Comparison of ENCODE assay signal across 8 cellular contexts in the genomic region with DNA sequence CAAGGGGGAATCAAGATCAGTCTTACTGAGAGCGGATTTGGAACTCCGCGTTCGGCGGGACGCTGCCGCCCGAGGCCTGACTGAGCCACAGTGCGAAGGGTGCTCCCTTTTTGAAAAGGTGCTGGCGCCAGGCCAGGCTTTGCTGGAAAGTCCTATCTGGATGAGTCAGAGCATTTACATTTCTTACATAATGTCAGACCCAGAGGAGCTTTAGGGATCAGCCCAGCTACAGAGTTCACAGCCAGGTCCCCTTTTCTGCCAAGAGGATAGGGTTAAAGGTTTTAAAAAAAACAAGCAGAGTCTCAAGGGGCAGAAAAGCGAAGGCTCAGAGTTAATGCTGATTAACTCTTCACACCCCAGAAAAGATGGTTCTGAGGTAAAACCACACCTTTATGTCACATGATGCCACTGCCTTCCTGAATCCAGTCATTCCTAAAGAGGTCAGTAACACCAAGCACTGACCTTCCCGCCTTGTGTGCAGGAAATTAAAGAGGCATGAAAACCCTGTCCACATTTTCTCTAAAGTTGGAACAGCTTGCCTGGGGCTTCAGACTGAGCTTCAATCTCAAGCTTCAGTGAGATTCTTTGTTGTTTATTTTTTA. TPM values are rescaled to one million over a fixed set of nuclear protein-coding genes. Genes with fewer than 3 reads are reported as not detected.
DNase-seq lines count a peak whose midpoint lies in the region; ATAC-seq and TF ChIP-seq lines count a peak whose summit lies in the region.

No MANE protein-coding gene starts in this region.

- H3K4me3 ChIP-seq in SK-N-MC (peak overlapping the region; percentile 71), sigmoid colon (peak overlapping the region; percentile 27 to 51 (median 42))

- whole genome bisulfite sequencing in sigmoid colon, 2 donors, result 4 to 16% methylated on average over 12 of the region's 12 CpGs

- no peaks in the 10 kb centered on the region for H3K27me3 ChIP-seq in sigmoid colon

- peaks cover 19 to 26% (median 26%) of the 10 kb centered on the region in 3 donors for H3K4me1 Mint-ChIP-seq in IgD-negative memory B cell

- ATAC-seq in GM21423 (IDR thresholded peaks at IDR 0.05; ENCODE audit: unreplicated experiment) (peak; percentile 50), GM21526 (IDR thresholded peaks at IDR 0.05; ENCODE audit: low FRiP score, unreplicated experiment) (no peak)

- H3K9me3 ChIP-seq in SK-N-MC (ENCODE audit: low read depth, low read length) (no peaks in the 10 kb centered on the region), sigmoid colon (no peaks in the 10 kb centered on the region)

- TF ChIP-seq POLR2A in sigmoid colon (IDR thresholded peaks at IDR 0.05), result peak; percentile 56 to 57

- H3K4me3 Mint-ChIP-seq in IgD-negative memory B cell, result peak overlapping the region; percentile 79 to 97 (median 90)

- intact Hi-C loops in sigmoid colon (cut with DNase I), result no loop called here

- in situ Hi-C loops in Caki2 (cut with HindIII; ENCODE audit: low pct_unique_long_range_greater_than_20kb, low sequenced_read_pairs), result no loop called here

- no peaks in the 10 kb centered on the region for H3K36me3 ChIP-seq in SK-N-MC (ENCODE audit: insufficient read depth, low read length)
- no peaks in the 10 kb centered on the region for H3K36me3 ChIP-seq in sigmoid colon

- DNase-seq in Caki2 (ENCODE audit: low read depth) (peak; percentile 90), SK-N-MC (ENCODE audit: low read depth, low spot score) (peak; percentile 68), amniotic stem cell (lab: John Stamatoyannopoulos, UW) (peak; percentile 95), hypothalamus (lab: John Stamatoyannopoulos, UW) (peak in 31 of 51 donors; percentile 26 to 80 (median 51)), sigmoid colon (peak; percentile 97)

- no peaks in the 10 kb centered on the region for H3K9me3 Mint-ChIP-seq in IgD-negative memory B cell

- H3K27ac ChIP-seq in SK-N-MC, result peak overlapping the region; percentile 67
- H3K27ac ChIP-seq in sigmoid colon, result peak overlapping the region; percentile 81 to 95 (median 88)

- TF ChIP-seq CTCF in sigmoid colon (IDR thresholded peaks at IDR 0.05), result no peak

- no peak for TF ChIP-seq EP300 in sigmoid colon (IDR thresholded peaks at IDR 0.05)

- peak overlapping the region in 1 of 3 donors; percentile 76 for H3K27ac Mint-ChIP-seq in IgD-negative memory B cell

- H3K9ac ChIP-seq in SK-N-MC (ENCODE audit: insufficient read length), result peak overlapping the region; percentile 35

- H3K4me1 ChIP-seq in sigmoid colon, result peaks cover 0 to 39% (median 23%) of the 10 kb centered on the region in 4 donors

- peaks cover 2% of the 10 kb centered on the region for H3K27me3 Mint-ChIP-seq in IgD-negative memory B cell

- H3K36me3 Mint-ChIP-seq in IgD-negative memory B cell, result no peaks in the 10 kb centered on the region

RNA-seq across cellular contexts. Expression of a gene that starts 11.7 kb away (rescaled TPM):
- 11.9 and 16.2 TPM in 2 replicates for total RNA-seq in Caki2 (2014; rRNA removed; shearing (Covaris generic); ENCODE audit: low replicate concordance)
- polyA plus RNA-seq in IgD-negative memory B cell (20.5 TPM), sigmoid colon (10 to 100 TPM; 13.2 to 26.4 (median 20.8) TPM)
- 10 to 100 TPM in 2 of 4 donors, 1 to 10 TPM in 2; 7.5 to 12.2 (median 10.0) TPM for total RNA-seq in sigmoid colon

RNA-seq across cellular contexts. Expression of a gene that starts 22.9 kb away (rescaled TPM):
- 4.9 and 9.2 TPM in 2 replicates for total RNA-seq in Caki2 (2014; rRNA removed; shearing (Covaris generic); ENCODE audit: low replicate concordance)
- polyA plus RNA-seq in IgD-negative memory B cell (0.33 TPM), sigmoid colon (1 to 10 TPM in 2 of 3 donors, under 1 TPM in 1; 0.69 to 3.5 (median 1.8) TPM)
- 10 to 100 TPM in 3 of 4 donors, 1 to 10 TPM in 1; 8.4 to 72.3 (median 22.1) TPM for total RNA-seq in sigmoid colon
